ENCODE assay signal across 1 cellular context in genomic region chr14:68549057-68549421, GRCh38.
TF ChIP-seq lines count a peak whose summit lies in the region.

No MANE protein-coding gene starts in this region.

TF ChIP-seq in K562, 482 proteins besides CTCF, POLR2A, EP300 and RAD21 (continued from another document):
- TF ChIP-seq PRDM10 (IDR thresholded peaks at IDR 0.05; ENCODE audit: partially characterized antibody), result peak; percentile 67
- no peak for TF ChIP-seq IFI16 (CRISPR knock-in tag; IDR thresholded peaks at IDR 0.05)
- TF ChIP-seq SIX5 (IDR thresholded peaks at IDR 0.05; ENCODE audit: borderline replicate concordance in 1 of 2, insufficient read depth in 1 of 2, low read depth in 1 of 2, low read length in 2 of 2), result no peak
- TF ChIP-seq LARP7 (IDR thresholded peaks at IDR 0.05), result no peak
- TF ChIP-seq GATA2 (CRISPR knock-in tag; IDR thresholded peaks at IDR 0.05), result 0 out of 2 replicates have a peak, but pooled peaks have one; percentile 16
- TF ChIP-seq ELK1 (CRISPR knock-in tag; IDR thresholded peaks at IDR 0.05), result no peak
- no peak for TF ChIP-seq PRMT5 (CRISPR knock-in tag; IDR thresholded peaks at IDR 0.05)
- no peak for TF ChIP-seq TRIM28 (IDR thresholded peaks at IDR 0.05)
- no peak for TF ChIP-seq TBP (optimal IDR thresholded peaks at IDR 0.05; ENCODE audit: low read depth, low read length)
- no peak for TF ChIP-seq ZBTB11 (CRISPR knock-in tag; IDR thresholded peaks at IDR 0.05)
